27 cellular contexts compared by ENCODE assay signal in genomic region chrX:82734140-82734539, GRCh38.
DNase-seq lines count a peak whose midpoint lies in the region; ATAC-seq and TF ChIP-seq lines count a peak whose summit lies in the region.
"Had no signal": no experiment of that assay in that cellular context is flagged by ENCODE, and none has a peak within 500 bp of the region (broad histone marks: within the 10 kb centered on the region; RNA-seq: fewer than 3 reads in every experiment).

No MANE protein-coding gene starts in this region.

- DNase-seq in NOMO-1 treated with DMSO at 0.1 percent for 48 hours (lab: John Stamatoyannopoulos, UW; ENCODE audit: unreplicated experiment) (peak; percentile 11), NOMO-1 treated with dmso at 0.1 percent for 144 hours (lab: John Stamatoyannopoulos, UW; ENCODE audit: unreplicated experiment) (no peak), endodermal cell (no peak), GM13976 (ENCODE audit: low spot score) (no peak), hepatic stellate cell (ENCODE audit: low spot score) (no peak)
- no peak for DNase-seq in stimulated activated naive B cell treated with anti-CD40 and anti-IgM and Interleukin-4, amounts not matched to agents 10 μg/mL and 1 μg/mL and 100 μg/mL, for 72 hours
- DNase-seq: 8988T; activated CD4-positive, alpha-beta T cell treated with anti-CD3 and anti-CD28 coated beads for 36 hours; activated CD8-positive, alpha-beta T cell treated with anti-CD3 and anti-CD28 coated beads, Interleukin-2, amount 10 ng/mL, durations not matched to agents 7 days and 5 days; effector CD8-positive, alpha-beta T cell; GM23248; heart left ventricle; MM.1S; NCI-H1694; NCI-H446 treated with DMSO at 0.1 percent for 48 hours; pancreas; retina; stimulated activated CD4-positive, alpha-beta T cell treated with anti-CD3 and anti-CD28 coated beads, Interleukin-1b, Interleukin-23, amount 100 ng/mL, for 48 hours; T-helper 2 cell had no signal

- ATAC-seq in HG03342 (IDR thresholded peaks at IDR 0.05; ENCODE audit: unreplicated experiment), result peak; percentile 87
- ATAC-seq in stimulated activated naive B cell treated with anti-CD40 and anti-IgM and Interleukin-4, amounts not matched to agents 10 μg/mL and 1 μg/mL and 100 μg/mL, for 72 hours (replicated peaks), result peak; percentile 36 to 48
- ATAC-seq: activated CD4-positive, alpha-beta T cell treated with anti-CD3 and anti-CD28 coated beads for 36 hours; activated CD8-positive, alpha-beta T cell treated with anti-CD3 and anti-CD28 coated beads, Interleukin-2, amount 10 ng/mL, durations not matched to agents 7 days and 5 days; activated naive CD4-positive, alpha-beta T cell treated with anti-CD3 and anti-CD28 coated beads, Interleukin-2, amount 50 U/mL, for 72 hours; heart left ventricle; pancreas had no signal

- peak overlapping the region; percentile 31; the same call in 1 of the 2 replicates for H3K9ac ChIP-seq in OCI-LY3 (ENCODE audit: low read length)
- H3K9ac ChIP-seq in endodermal cell (ENCODE audit: extremely low read depth, low read length, poor library complexity, severe bottlenecking), result no peak overlapping the region
- H3K9ac ChIP-seq: GM23248, KMS-11 had no signal

- H3K4me1 ChIP-seq in OCI-LY3 (ENCODE audit: low read length) (peaks cover 30% of the 10 kb centered on the region), endodermal cell (ENCODE audit: control insufficient read depth, insufficient read depth, low read length) (no peaks in the 10 kb centered on the region)
- H3K4me1 ChIP-seq: heart left ventricle, pancreas, tibial nerve had no signal

- H3K36me3 ChIP-seq in OCI-LY3 (replicated peaks; ENCODE audit: low read depth, low read length) (peaks cover 3% of the 10 kb centered on the region), endodermal cell (ENCODE audit: control insufficient read depth, insufficient read depth, low read length) (no peaks in the 10 kb centered on the region)
- H3K36me3 ChIP-seq: heart left ventricle, pancreas, tibial nerve had no signal

- H3K4me1 Mint-ChIP-seq in stimulated activated naive B cell treated with anti-CD40 and anti-IgM and Interleukin-4, amounts not matched to agents 10 μg/mL and 1 μg/mL and 100 μg/mL, for 72 hours, result no peaks in the 10 kb centered on the region
- H3K4me1 Mint-ChIP-seq in endodermal cell, result peaks cover 4% of the 10 kb centered on the region
- H3K4me1 Mint-ChIP-seq: activated CD4-positive, alpha-beta T cell treated with anti-CD3 and anti-CD28 coated beads for 36 hours had no signal

- in situ Hi-C loops in GM13976 (cut with MboI; ENCODE audit: low sequenced_read_pairs, unreplicated experiment), result no loop called here

- H3K4me2 ChIP-seq in OCI-LY3 (ENCODE audit: low read length), result peak overlapping the region; percentile 54
- H3K4me2 ChIP-seq: KMS-11, smooth muscle cell had no signal

- H3K4me3 ChIP-seq in OCI-LY3 (ENCODE audit: low read length) (peak overlapping the region; percentile 13; the same call in 1 of the 2 replicates), endodermal cell (ENCODE audit: low read length) (no peak overlapping the region)
- H3K4me3 ChIP-seq: GM23248, heart left ventricle, pancreas, SK-N-MC, smooth muscle cell, tibial nerve had no signal

- H3K27ac Mint-ChIP-seq in stimulated activated naive B cell treated with anti-CD40 and anti-IgM and Interleukin-4, amounts not matched to agents 10 μg/mL and 1 μg/mL and 100 μg/mL, for 72 hours, result no peak overlapping the region
- no peak overlapping the region for H3K27ac Mint-ChIP-seq in endodermal cell
- H3K27ac Mint-ChIP-seq: activated CD4-positive, alpha-beta T cell treated with anti-CD3 and anti-CD28 coated beads for 36 hours; activated CD8-positive, alpha-beta T cell treated with anti-CD3 and anti-CD28 coated beads, Interleukin-2, amount 10 ng/mL, durations not matched to agents 7 days and 5 days; activated naive CD4-positive, alpha-beta T cell treated with anti-CD3 and anti-CD28 coated beads, Interleukin-2, amount 50 U/mL, for 72 hours; activated T-helper 2 cell treated with anti-CD3 and anti-CD28 coated beads, Interferon-gamma antibody, Interleukin-2, Interleukin-4, amounts not matched to agents 10 μg/mL and 5 μg/mL and 100 μg/mL, durations not matched to agents 14 hours and 24 hours and 36 hours had no signal

- H3K79me2 ChIP-seq in OCI-LY3 (ENCODE audit: low read length), result no peaks in the 10 kb centered on the region

- H3K27ac ChIP-seq in OCI-LY3 (ENCODE audit: low read length) (peak overlapping the region; percentile 82), endodermal cell (ENCODE audit: low read depth, low read length) (no peak overlapping the region)
- H3K27ac ChIP-seq: GM23248, heart left ventricle, KMS-11, pancreas, SK-N-MC, tibial nerve had no signal

- no peak overlapping the region for H2AFZ ChIP-seq in OCI-LY3 (ENCODE audit: low read depth, low read length)
- H2AFZ ChIP-seq: GM23248 had no signal

- no peaks in the 10 kb centered on the region for H3K36me3 Mint-ChIP-seq in stimulated activated naive B cell treated with anti-CD40 and anti-IgM and Interleukin-4, amounts not matched to agents 10 μg/mL and 1 μg/mL and 100 μg/mL, for 72 hours
- no peaks in the 10 kb centered on the region for H3K36me3 Mint-ChIP-seq in endodermal cell (ENCODE audit: low read depth)
- H3K36me3 Mint-ChIP-seq: activated naive CD4-positive, alpha-beta T cell treated with anti-CD3 and anti-CD28 coated beads, Interleukin-2, amount 50 U/mL, for 72 hours had no signal

- H3K4me3 Mint-ChIP-seq in stimulated activated naive B cell treated with anti-CD40 and anti-IgM and Interleukin-4, amounts not matched to agents 10 μg/mL and 1 μg/mL and 100 μg/mL, for 72 hours, result no peak overlapping the region
- H3K4me3 Mint-ChIP-seq in endodermal cell, result no peak overlapping the region
- H3K4me3 Mint-ChIP-seq: activated CD4-positive, alpha-beta T cell treated with anti-CD3 and anti-CD28 coated beads for 36 hours; activated CD8-positive, alpha-beta T cell treated with anti-CD3 and anti-CD28 coated beads, Interleukin-2, amount 10 ng/mL, durations not matched to agents 7 days and 5 days had no signal

- H3K27me3 Mint-ChIP-seq in stimulated activated naive B cell treated with anti-CD40 and anti-IgM and Interleukin-4, amounts not matched to agents 10 μg/mL and 1 μg/mL and 100 μg/mL, for 72 hours, result no peaks in the 10 kb centered on the region
- H3K27me3 Mint-ChIP-seq in endodermal cell (ENCODE audit: insufficient read depth), result no peaks in the 10 kb centered on the region
- H3K27me3 Mint-ChIP-seq: activated CD4-positive, alpha-beta T cell treated with anti-CD3 and anti-CD28 coated beads for 36 hours had no signal

- H3K9me3 ChIP-seq in OCI-LY3 (ENCODE audit: insufficient read depth, low read length), result no peaks in the 10 kb centered on the region
- H3K9me3 ChIP-seq in endodermal cell (ENCODE audit: control insufficient read depth, low read length), result no peaks in the 10 kb centered on the region
- H3K9me3 ChIP-seq: heart left ventricle, pancreas, tibial nerve had no signal

- no peaks in the 10 kb centered on the region for H3K27me3 ChIP-seq in OCI-LY3 (ENCODE audit: low read depth, low read length)
- H3K27me3 ChIP-seq in endodermal cell (ENCODE audit: control insufficient read depth, insufficient read depth, low read length, poor library complexity, severe bottlenecking), result no peaks in the 10 kb centered on the region
- H3K27me3 ChIP-seq: heart left ventricle, pancreas, tibial nerve had no signal

- no peak for TF ChIP-seq CTCF in OCI-LY3 (IDR thresholded peaks at IDR 0.05; ENCODE audit: low read depth, low read length)
- TF ChIP-seq CTCF in endodermal cell (conservative IDR thresholded peaks at IDR 0.05), result no peak
- TF ChIP-seq CTCF in GM13976 (IDR thresholded peaks at IDR 0.05; ENCODE audit: borderline replicate concordance, control extremely low read depth, extremely low read depth, insufficient read depth, missing control alignments), result no peak

- H3K9me3 Mint-ChIP-seq in stimulated activated naive B cell treated with anti-CD40 and anti-IgM and Interleukin-4, amounts not matched to agents 10 μg/mL and 1 μg/mL and 100 μg/mL, for 72 hours, result peaks cover 0 to 4% of the 10 kb centered on the region in 2 donors
- H3K9me3 Mint-ChIP-seq in endodermal cell, result peaks cover 26% of the 10 kb centered on the region
- H3K9me3 Mint-ChIP-seq: activated naive CD4-positive, alpha-beta T cell treated with anti-CD3 and anti-CD28 coated beads, Interleukin-2, amount 50 U/mL, for 72 hours; activated T-helper 2 cell treated with anti-CD3 and anti-CD28 coated beads, Interferon-gamma antibody, Interleukin-2, Interleukin-4, amounts not matched to agents 10 μg/mL and 5 μg/mL and 100 μg/mL, durations not matched to agents 14 hours and 24 hours and 36 hours had no signal

- H4K20me1 ChIP-seq in OCI-LY3 (ENCODE audit: insufficient read depth, low read length), result no peaks in the 10 kb centered on the region
